In genomic region chr3:182980204-182981037, GRCh38 we compare ENCODE assay signal across 8 cellular contexts. TPM values are rescaled to one million over a fixed set of nuclear protein-coding genes. Genes with fewer than 3 reads are reported as not detected.
DNase-seq lines count a peak whose midpoint lies in the region; ATAC-seq and TF ChIP-seq lines count a peak whose summit lies in the region.

DCUN1D1 (minus strand) TSS chr3:182980538; CDS start chr3:182980489, 49 bp downstream.

- peak within 1 kb of the TSS; percentile 85 for H2AFZ ChIP-seq in DND-41 (ENCODE audit: low read depth, low read length)
- peak within 1 kb of the TSS; percentile 67 for H2AFZ ChIP-seq in fibroblast of lung (ENCODE audit: low read length)

- peaks cover 51% of the 10 kb centered on the region for H3K79me2 ChIP-seq in DND-41 (ENCODE audit: insufficient read depth, low read length)
- H3K79me2 ChIP-seq in fibroblast of lung (ENCODE audit: control insufficient read depth, insufficient read depth, low read length): peaks cover 41% of the 10 kb centered on the region

- H3K9ac ChIP-seq in DND-41 (ENCODE audit: low read depth, low read length): peak within 1 kb of the TSS; percentile 77
- H3K9ac ChIP-seq in fibroblast of lung (ENCODE audit: insufficient read depth, low read length): peak within 1 kb of the TSS; percentile 76

- H3K9me3 ChIP-seq in DND-41 (ENCODE audit: insufficient read depth, low read length, severe bottlenecking) (no peaks in the 10 kb centered on the region), fibroblast of lung (ENCODE audit: control insufficient read depth, insufficient read depth, low read depth, low read length) (no peaks in the 10 kb centered on the region)

- H3K4me1 Mint-ChIP-seq in naive thymus-derived CD8-positive, alpha-beta T cell: peaks cover 12 to 45% (median 39%) of the 10 kb centered on the region in 4 donors
- H3K4me1 Mint-ChIP-seq in stimulated activated naive B cell treated with anti-CD40 and anti-IgM and Interleukin-4, amounts not matched to agents 10 μg/mL and 1 μg/mL and 100 μg/mL, for 72 hours: peaks cover 14 to 27% of the 10 kb centered on the region in 2 donors

- peak within 1 kb of the TSS in 9 of 10 donors; percentile 87 to 96 (median 92) for H3K4me3 Mint-ChIP-seq in naive thymus-derived CD8-positive, alpha-beta T cell
- peak within 1 kb of the TSS; percentile 93 to 96 for H3K4me3 Mint-ChIP-seq in stimulated activated naive B cell treated with anti-CD40 and anti-IgM and Interleukin-4, amounts not matched to agents 10 μg/mL and 1 μg/mL and 100 μg/mL, for 72 hours

- no peaks in the 10 kb centered on the region for H3K36me3 Mint-ChIP-seq in naive thymus-derived CD8-positive, alpha-beta T cell
- no peaks in the 10 kb centered on the region for H3K36me3 Mint-ChIP-seq in stimulated activated naive B cell treated with anti-CD40 and anti-IgM and Interleukin-4, amounts not matched to agents 10 μg/mL and 1 μg/mL and 100 μg/mL, for 72 hours

- H3K36me3 ChIP-seq in DND-41 (ENCODE audit: insufficient read depth, low read length): no peaks in the 10 kb centered on the region
- H3K36me3 ChIP-seq in fibroblast of lung (ENCODE audit: control insufficient read depth, insufficient read depth, low read length): no peaks in the 10 kb centered on the region

- ATAC-seq in DND-41 (ENCODE audit: insufficient read depth, low read depth): peak; percentile 82
- ATAC-seq in GM21723 (IDR thresholded peaks at IDR 0.05; ENCODE audit: unreplicated experiment): peak; percentile 89
- ATAC-seq in naive thymus-derived CD8-positive, alpha-beta T cell: peak; percentile 83 to 90
- peak; percentile 94 to 96 for ATAC-seq in stimulated activated naive B cell treated with anti-CD40 and anti-IgM and Interleukin-4, amounts not matched to agents 10 μg/mL and 1 μg/mL and 100 μg/mL, for 72 hours (replicated peaks)

- peak within 1 kb of the TSS; percentile 78 to 97 (median 92) for H3K27ac Mint-ChIP-seq in naive thymus-derived CD8-positive, alpha-beta T cell
- H3K27ac Mint-ChIP-seq in stimulated activated naive B cell treated with anti-CD40 and anti-IgM and Interleukin-4, amounts not matched to agents 10 μg/mL and 1 μg/mL and 100 μg/mL, for 72 hours: peak within 1 kb of the TSS; percentile 95

- peak within 1 kb of the TSS; percentile 83 for H3K27ac ChIP-seq in DND-41 (ENCODE audit: low read length)
- H3K27ac ChIP-seq in RWPE1: peak within 1 kb of the TSS; percentile 75
- H3K27ac ChIP-seq in fibroblast of lung (ENCODE audit: insufficient read depth, low read length): peak within 1 kb of the TSS; percentile 52

- H3K27me3 Mint-ChIP-seq in naive thymus-derived CD8-positive, alpha-beta T cell: no peaks in the 10 kb centered on the region
- no peaks in the 10 kb centered on the region for H3K27me3 Mint-ChIP-seq in stimulated activated naive B cell treated with anti-CD40 and anti-IgM and Interleukin-4, amounts not matched to agents 10 μg/mL and 1 μg/mL and 100 μg/mL, for 72 hours

- POLR2A ChIA-PET in RWPE1 (lab: Yijun Ruan, JAX; ENCODE audit: low non-redundant PET): no interaction called here
- POLR2A ChIA-PET in naive thymus-derived CD8-positive, alpha-beta T cell (lab: Charles Lee): interaction anchor here (0.6 to 1.6 kb wide), 5 partner anchors 10 to 186 kb away, joined by 3 to 7 read pairs (median 3); no protein-coding TSS in a partner anchor

- H4K20me1 ChIP-seq in DND-41 (ENCODE audit: insufficient read depth, low read length): peaks cover 26% of the 10 kb centered on the region; the same call in 1 of the 2 replicates
- no peaks in the 10 kb centered on the region for H4K20me1 ChIP-seq in fibroblast of lung (ENCODE audit: control insufficient read depth, extremely low read depth, insufficient read depth, low read length)

- TF ChIP-seq CTCF in DND-41 (IDR thresholded peaks at IDR 0.05; ENCODE audit: borderline replicate concordance, extremely low read depth, low read length, poor library complexity, severe bottlenecking): no peak
- no peak for TF ChIP-seq CTCF in RWPE1 (conservative IDR thresholded peaks at IDR 0.05; ENCODE audit: low read depth)
- TF ChIP-seq CTCF in fibroblast of lung (conservative IDR thresholded peaks at IDR 0.05 in 1 of 2, IDR thresholded peaks at IDR 0.05 in 1 of 2; ENCODE audit: low read depth in 1 of 2, low read length in 2 of 2): no peak

- peak; percentile 85 for DNase-seq in DND-41
- peak; percentile 55 for DNase-seq in KG1 (lab: John Stamatoyannopoulos, UW)
- peak; percentile 90 for DNase-seq in RWPE1 (ENCODE audit: low spot score)
- DNase-seq in activated T-helper 1 cell treated with anti-CD3 and anti-CD28 coated beads, Interleukin-2, amount 50 U/mL, for 16 hours (ENCODE audit: low read depth in 1 of 2, low spot score in 1 of 2): peak; percentile 75 to 85
- peak; percentile 78 to 81 for DNase-seq in fibroblast of lung (ENCODE audit: low read depth in 2 of 2)
- DNase-seq in naive thymus-derived CD8-positive, alpha-beta T cell: peak; percentile 82 to 91 (median 86)
- peak; percentile 88 for DNase-seq in stimulated activated naive B cell treated with anti-CD40 and anti-IgM and Interleukin-4, amounts not matched to agents 10 μg/mL and 1 μg/mL and 100 μg/mL, for 72 hours

- CTCF ChIA-PET in RWPE1 (lab: Yijun Ruan, JAX): no interaction called here

- no peaks in the 10 kb centered on the region for H3K9me3 Mint-ChIP-seq in naive thymus-derived CD8-positive, alpha-beta T cell
- H3K9me3 Mint-ChIP-seq in stimulated activated naive B cell treated with anti-CD40 and anti-IgM and Interleukin-4, amounts not matched to agents 10 μg/mL and 1 μg/mL and 100 μg/mL, for 72 hours: no peaks in the 10 kb centered on the region

- H3K27me3 ChIP-seq in DND-41 (ENCODE audit: insufficient read depth, low read length, poor library complexity) (no peaks in the 10 kb centered on the region), fibroblast of lung (ENCODE audit: control insufficient read depth, insufficient read depth, low read length) (no peaks in the 10 kb centered on the region)

- H3K4me2 ChIP-seq in DND-41 (ENCODE audit: insufficient read depth, low read length): peak within 1 kb of the TSS; percentile 71
- H3K4me2 ChIP-seq in fibroblast of lung (ENCODE audit: extremely low read depth, insufficient read depth, low read length): peak within 1 kb of the TSS; percentile 89

- H3K4me3 ChIP-seq in DND-41 (ENCODE audit: low read depth in 1 of 2, low read length in 2 of 2) (peak within 1 kb of the TSS; percentile 88 to 92; a peak in 3 of 4 replicates), fibroblast of lung (replicated peaks in 1 of 4; ENCODE audit: control extremely low read depth in 1 of 4, insufficient read depth in 1 of 4, low read depth in 3 of 4, low read length in 4 of 4) (peak within 1 kb of the TSS; percentile 68 to 94 (median 87))

- H3K4me1 ChIP-seq in DND-41 (ENCODE audit: insufficient read depth, low read length) (peaks cover 41% of the 10 kb centered on the region), fibroblast of lung (ENCODE audit: control insufficient read depth, extremely low read depth, insufficient read depth, low read length) (no peaks in the 10 kb centered on the region)

RNA-seq across cellular contexts. Expression of gene DCUN1D1, which starts in this region (rescaled TPM):
- 26.6 and 27.5 TPM in 2 replicates for total RNA-seq in fibroblast of lung
- 27.7 and 31.0 TPM in 2 replicates for polyA plus RNA-seq in fibroblast of lung
- 18.1 and 18.8 TPM in 2 replicates for polyA plus RNA-seq in fibroblast of lung (2012)
- polyA minus RNA-seq in fibroblast of lung (ENCODE audit: low replicate concordance): 0.22 and 0.90 TPM in 2 replicates
- 10 to 100 TPM; 34.5 to 36.6 TPM for total RNA-seq in naive thymus-derived CD8-positive, alpha-beta T cell
- 10 to 100 TPM; 21.3 to 24.8 (median 24.1) TPM for polyA plus RNA-seq in naive thymus-derived CD8-positive, alpha-beta T cell

Comparison
In these comparisons a context has a peak if more than half of its experiments do, and no peak if none do; other contexts are left out.
1. Peak in every context shown above with its lines: DNase-seq, ATAC-seq, H3K4me3 ChIP-seq and H3K27ac ChIP-seq.